Comparison of ENCODE assay signal across 16 cellular contexts in genomic region chr1:203299180-203299579, GRCh38. TPM values are rescaled to one million over a fixed set of nuclear protein-coding genes. Genes with fewer than 3 reads are reported as not detected.
DNase-seq lines count a peak whose midpoint lies in the region; ATAC-seq and TF ChIP-seq lines count a peak whose summit lies in the region.
"Had no signal": no experiment of that assay in that cellular context is flagged by ENCODE, and none has a peak within 500 bp of the region (broad histone marks: within the 10 kb centered on the region; RNA-seq: fewer than 3 reads in every experiment).

No MANE protein-coding gene starts in this region.

- H3K27me3 ChIP-seq in MM.1S (replicated peaks; ENCODE audit: insufficient read depth, low read length): no peaks in the 10 kb centered on the region
- no peaks in the 10 kb centered on the region for H3K27me3 ChIP-seq in naive thymus-derived CD4-positive, alpha-beta T cell (ENCODE audit: control insufficient read depth in 2 of 2, insufficient read depth in 2 of 2, low read length in 2 of 2)
- H3K27me3 ChIP-seq: thyroid gland had no signal

- in situ Hi-C loops in G401 (cut with HindIII; ENCODE audit: low sequenced_read_pairs): no loop called here

- no peaks in the 10 kb centered on the region for H3K9me3 Mint-ChIP-seq in naive thymus-derived CD4-positive, alpha-beta T cell
- H3K9me3 Mint-ChIP-seq: CD8-positive, alpha-beta memory T cell; endodermal cell; HFFc6 had no signal

- H3K36me3 Mint-ChIP-seq in naive thymus-derived CD4-positive, alpha-beta T cell: no peaks in the 10 kb centered on the region
- H3K36me3 Mint-ChIP-seq: CD8-positive, alpha-beta memory T cell had no signal

- no peaks in the 10 kb centered on the region for H3K9me2 ChIP-seq in MM.1S (replicated peaks; ENCODE audit: insufficient read depth, low read length)

- no peak overlapping the region for H2AFZ ChIP-seq in MM.1S (ENCODE audit: low read length)

- DNase-seq in MM.1S (peak; percentile 99), globus pallidus (ENCODE audit: low spot score) (no peak), G401 (ENCODE audit: low spot score) (no peak), D341Med (ENCODE audit: low spot score) (no peak), kidney tubule cell (ENCODE audit: low spot score) (no peak)
- no peak for DNase-seq in naive thymus-derived CD4-positive, alpha-beta T cell
- DNase-seq: activated T-cell treated with anti-CD3 and anti-CD28 coated beads, Interleukin-2, amount 50 U/mL, for 48 hours; CD8-positive, alpha-beta memory T cell; endodermal cell; HFFc6; IMR-90; thyroid gland had no signal

- ATAC-seq in GM18498 (IDR thresholded peaks at IDR 0.05; ENCODE audit: unreplicated experiment): peak; percentile 63
- ATAC-seq in GM21529 (IDR thresholded peaks at IDR 0.05; ENCODE audit: unreplicated experiment): peak; percentile 58
- peak; percentile 47 for ATAC-seq in naive thymus-derived CD4-positive, alpha-beta T cell

- H3K27ac ChIP-seq in MM.1S (ENCODE audit: low read length): peak overlapping the region; percentile 95
- no peak overlapping the region for H3K27ac ChIP-seq in naive thymus-derived CD4-positive, alpha-beta T cell (ENCODE audit: low read depth, low read length)
- H3K27ac ChIP-seq: RWPE1, thyroid gland, VCaP had no signal

- H4K20me1 ChIP-seq in MM.1S (ENCODE audit: insufficient read depth, low read length): no peaks in the 10 kb centered on the region

- peaks cover 49 to 81% (median 65%) of the 10 kb centered on the region in 7 donors for H3K4me1 Mint-ChIP-seq in naive thymus-derived CD4-positive, alpha-beta T cell

- H3K4me3 ChIP-seq in MM.1S (ENCODE audit: low read length): peak overlapping the region; percentile 39
- no peak overlapping the region for H3K4me3 ChIP-seq in naive thymus-derived CD4-positive, alpha-beta T cell (ENCODE audit: low read length)
- H3K4me3 ChIP-seq: thyroid gland had no signal

- peaks cover 19% of the 10 kb centered on the region for H3K79me2 ChIP-seq in MM.1S (ENCODE audit: low read length)

- no peaks in the 10 kb centered on the region for H3K36me3 ChIP-seq in MM.1S (replicated peaks; ENCODE audit: insufficient read depth, low read length)
- no peaks in the 10 kb centered on the region for H3K36me3 ChIP-seq in naive thymus-derived CD4-positive, alpha-beta T cell (ENCODE audit: control insufficient read depth in 2 of 3, insufficient read depth in 3 of 3, low read length in 3 of 3)
- H3K36me3 ChIP-seq: thyroid gland had no signal

- H3K9ac ChIP-seq in MM.1S (ENCODE audit: low read length): peak overlapping the region; percentile 85

- CTCF ChIA-PET in naive thymus-derived CD4-positive, alpha-beta T cell (lab: Charles Lee): interaction anchor here (0.8 to 2.0 kb wide), 7 partner anchors 11 to 41 kb away, joined by 3 to 6 read pairs (median 4); no protein-coding TSS in a partner anchor

- H3K4me3 Mint-ChIP-seq in naive thymus-derived CD4-positive, alpha-beta T cell: no peak overlapping the region
- H3K4me3 Mint-ChIP-seq: CD8-positive, alpha-beta memory T cell; endodermal cell; HFFc6 had no signal

- peaks cover 50% of the 10 kb centered on the region for H3F3A ChIP-seq in MM.1S (ENCODE audit: insufficient read depth, low read length)

- H3K4me1 ChIP-seq in MM.1S (ENCODE audit: low read length): peaks cover 81% of the 10 kb centered on the region
- H3K4me1 ChIP-seq in naive thymus-derived CD4-positive, alpha-beta T cell (ENCODE audit: control insufficient read depth in 2 of 2, insufficient read depth in 2 of 2, low read length in 2 of 2): peaks cover 4 to 9% of the 10 kb centered on the region in 2 donors
- H3K4me1 ChIP-seq: thyroid gland had no signal

- peak overlapping the region; percentile 89 for H3K4me2 ChIP-seq in MM.1S (ENCODE audit: low read depth, low read length)

- TF ChIP-seq CTCF in MM.1S (IDR thresholded peaks at IDR 0.05; ENCODE audit: low read length): peak; percentile 51

- POLR2A ChIA-PET in naive thymus-derived CD4-positive, alpha-beta T cell (lab: Charles Lee): interaction anchor here (1.1 to 2.8 kb wide), 9 partner anchors 9 to 34 kb away, joined by 3 to 14 read pairs (median 6); no protein-coding TSS in a partner anchor

- intact Hi-C loops in naive thymus-derived CD4-positive, alpha-beta T cell (cut with micrococcal nuclease): loop anchor here in 1 of 2 donors (10.0 kb wide), 1 partner anchor 1986 kb away; no protein-coding TSS in a partner anchor

- no peaks in the 10 kb centered on the region for H3K9me3 ChIP-seq in MM.1S (replicated peaks; ENCODE audit: insufficient read depth, low read length)
- no peaks in the 10 kb centered on the region for H3K9me3 ChIP-seq in naive thymus-derived CD4-positive, alpha-beta T cell (ENCODE audit: control insufficient read depth in 2 of 3, low read length in 3 of 3)
- H3K9me3 ChIP-seq: thyroid gland had no signal

- H3K27ac Mint-ChIP-seq in naive thymus-derived CD4-positive, alpha-beta T cell: peak overlapping the region in 6 of 9 donors; percentile 7 to 68 (median 47)
- H3K27ac Mint-ChIP-seq: endodermal cell, HFFc6 had no signal

- H3K27me3 Mint-ChIP-seq in naive thymus-derived CD4-positive, alpha-beta T cell: no peaks in the 10 kb centered on the region

RNA-seq across cellular contexts. Expression of gene BTG2, which starts 6.1 kb away (rescaled TPM):
- 100 to 1,000 TPM; 141 to 654 (median 241) TPM for total RNA-seq in naive thymus-derived CD4-positive, alpha-beta T cell
- polyA plus RNA-seq in naive thymus-derived CD4-positive, alpha-beta T cell: 100 to 1,000 TPM; 118 to 211 TPM
- 12.7 and 15.2 TPM in 2 replicates for total RNA-seq in G401 (2014; rRNA removed; shearing (Covaris generic))

RNA-seq across cellular contexts. Expression of gene FMOD, which starts 51.7 kb away (rescaled TPM):
- total RNA-seq in naive thymus-derived CD4-positive, alpha-beta T cell: not detected
- polyA plus RNA-seq in naive thymus-derived CD4-positive, alpha-beta T cell: not detected
- total RNA-seq in G401 (2014; rRNA removed; shearing (Covaris generic)): not detected in 2 replicates
- polyA plus RNA-seq: CD8-positive, alpha-beta memory T cell had no signal
